Comparison of ENCODE assay signal across 19 cellular contexts in genomic region chr5:39169081-39169480, GRCh38. TPM values are rescaled to one million over a fixed set of nuclear protein-coding genes. Genes with fewer than 3 reads are reported as not detected.
DNase-seq lines count a peak whose midpoint lies in the region; ATAC-seq and TF ChIP-seq lines count a peak whose summit lies in the region.
"Had no signal": no experiment of that assay in that cellular context is flagged by ENCODE, and none has a peak within 500 bp of the region (broad histone marks: within the 10 kb centered on the region; RNA-seq: fewer than 3 reads in every experiment).

No MANE protein-coding gene starts in this region.

- peaks cover 0 to 6% (median 0%) of the 10 kb centered on the region in 8 donors for H3K9me3 Mint-ChIP-seq in CD4-positive, alpha-beta memory T cell
- H3K9me3 Mint-ChIP-seq in activated CD8-positive, alpha-beta T cell treated with anti-CD3 and anti-CD28 coated beads for 36 hours = peaks cover 26% of the 10 kb centered on the region

- ATAC-seq in activated CD8-positive, alpha-beta T cell treated with anti-CD3 and anti-CD28 coated beads for 36 hours = no peak
- ATAC-seq in HG03565 (IDR thresholded peaks at IDR 0.05; ENCODE audit: unreplicated experiment) (no peak), HG02623 (IDR thresholded peaks at IDR 0.05; ENCODE audit: unreplicated experiment) (no peak)

- POLR2A ChIA-PET in AG04449 (lab: Yijun Ruan, JAX) (no interaction called here), HEK293T (lab: Yijun Ruan, JAX) (no interaction called here)
- POLR2A ChIA-PET in CD4-positive, alpha-beta memory T cell (lab: Charles Lee; ENCODE audit: partially characterized antibody) = interaction anchor here (4.0 to 22.6 kb wide), 3 partner anchors 10 to 48 kb away, joined by 30 to 1810 read pairs (median 32); no protein-coding TSS in a partner anchor
- POLR2A ChIA-PET in activated CD8-positive, alpha-beta T cell treated with anti-CD3 and anti-CD28 coated beads for 36 hours (lab: Charles Lee) = interaction anchor here (0.6 to 15.6 kb wide), 2 partner anchors 25 to 63 kb away, joined by 3 to 202 read pairs; no protein-coding TSS in a partner anchor

- peak overlapping the region in 5 of 7 donors; percentile 84 to 97 (median 89) for H3K27ac Mint-ChIP-seq in CD4-positive, alpha-beta memory T cell
- H3K27ac Mint-ChIP-seq in activated CD8-positive, alpha-beta T cell treated with anti-CD3 and anti-CD28 coated beads for 36 hours = peak overlapping the region; percentile 91
- H3K27ac Mint-ChIP-seq: B cell had no signal

- peaks cover 72 to 73% of the 10 kb centered on the region in 2 donors for H3K36me3 Mint-ChIP-seq in CD4-positive, alpha-beta memory T cell
- peaks cover 66% of the 10 kb centered on the region for H3K36me3 Mint-ChIP-seq in activated CD8-positive, alpha-beta T cell treated with anti-CD3 and anti-CD28 coated beads for 36 hours (ENCODE audit: low read depth)

- H3K4me1 Mint-ChIP-seq in CD4-positive, alpha-beta memory T cell = peaks cover 81 to 97% (median 89%) of the 10 kb centered on the region in 4 donors
- peaks cover 91% of the 10 kb centered on the region for H3K4me1 Mint-ChIP-seq in activated CD8-positive, alpha-beta T cell treated with anti-CD3 and anti-CD28 coated beads for 36 hours (ENCODE audit: low read depth)

- H3K27me3 ChIP-seq in CD4-positive, alpha-beta memory T cell (ENCODE audit: insufficient read depth, low read length) = no peaks in the 10 kb centered on the region
- H3K27me3 ChIP-seq: ascending aorta, colonic mucosa, hepatocyte, right atrium auricular region had no signal

- CTCF ChIA-PET in AG04449 (lab: Yijun Ruan, JAX) (interaction anchor here (0.8 to 6.5 kb wide), 3 partner anchors 49 to 164 kb away, joined by 3 to 26 read pairs (median 4); partner anchors contain the start of gene FYB1), HEK293T (lab: Yijun Ruan, JAX) (no interaction called here)
- CTCF ChIA-PET in CD4-positive, alpha-beta memory T cell (lab: Charles Lee; ENCODE audit: partially characterized antibody) = interaction anchor here (1.4 to 14.9 kb wide), 5 partner anchors 10 to 47 kb away, joined by 3 to 252 read pairs (median 7); no protein-coding TSS in a partner anchor
- CTCF ChIA-PET in activated CD8-positive, alpha-beta T cell treated with anti-CD3 and anti-CD28 coated beads for 36 hours (lab: Charles Lee) = interaction anchor here (1.5 to 2.2 kb wide), 4 partner anchors 11 to 48 kb away, joined by 3 to 9 read pairs (median 6); no protein-coding TSS in a partner anchor

- no peak for TF ChIP-seq CTCF in AG04449 (IDR thresholded peaks at IDR 0.05; ENCODE audit: insufficient read depth, low read length, missing control alignments)
- TF ChIP-seq CTCF in activated CD8-positive, alpha-beta T cell treated with anti-CD3 and anti-CD28 coated beads for 36 hours (IDR thresholded peaks at IDR 0.05) = no peak

- no peaks in the 10 kb centered on the region for H3K27me3 Mint-ChIP-seq in CD4-positive, alpha-beta memory T cell
- no peaks in the 10 kb centered on the region for H3K27me3 Mint-ChIP-seq in activated CD8-positive, alpha-beta T cell treated with anti-CD3 and anti-CD28 coated beads for 36 hours
- H3K27me3 Mint-ChIP-seq: B cell had no signal

- no peak overlapping the region for H3K4me3 ChIP-seq in AG04449 (ENCODE audit: low read depth, low read length)
- H3K4me3 ChIP-seq in CD4-positive, alpha-beta memory T cell (ENCODE audit: low read length in 2 of 2) = no peak overlapping the region
- H3K4me3 ChIP-seq: ascending aorta, colonic mucosa, hepatocyte, right atrium auricular region had no signal

- peak overlapping the region in 7 of 8 donors; percentile 17 to 75 (median 68) for H3K4me3 Mint-ChIP-seq in CD4-positive, alpha-beta memory T cell
- no peak overlapping the region for H3K4me3 Mint-ChIP-seq in activated CD8-positive, alpha-beta T cell treated with anti-CD3 and anti-CD28 coated beads for 36 hours
- H3K4me3 Mint-ChIP-seq: B cell had no signal

- DNase-seq in AG04449 (ENCODE audit: low read depth, low spot score) (peak; percentile 68), fibroblast of peridontal ligament (ENCODE audit: extremely low read depth) (peak; percentile 96), NCI-H1092 treated with DMSO at 0.1 percent for 48 hours (lab: John Stamatoyannopoulos, UW) (no peak), HEK293T (ENCODE audit: extremely low spot score) (no peak)
- no peak for DNase-seq in CD4-positive, alpha-beta memory T cell
- no peak for DNase-seq in activated CD8-positive, alpha-beta T cell treated with anti-CD3 and anti-CD28 coated beads for 36 hours
- DNase-seq: activated CD4-positive, alpha-beta T cell treated with anti-CD3 and anti-CD28 coated beads for 1 hour; colonic mucosa; kidney; mesendoderm; NCI-H2029; NCI-H510A; T1000 had no signal

- peaks cover 100% of the 10 kb centered on the region for H3K4me1 ChIP-seq in CD4-positive, alpha-beta memory T cell (ENCODE audit: insufficient read depth, low read length)
- H3K4me1 ChIP-seq: ascending aorta, colonic mucosa, right atrium auricular region had no signal

- peak overlapping the region; percentile 2 for H3K27ac ChIP-seq in CD4-positive, alpha-beta memory T cell (ENCODE audit: low read depth, low read length)
- H3K27ac ChIP-seq: ascending aorta, colonic mucosa, hepatocyte, right atrium auricular region had no signal

- H3K36me3 ChIP-seq in CD4-positive, alpha-beta memory T cell (ENCODE audit: insufficient read depth, low read length) = peaks cover 5% of the 10 kb centered on the region
- H3K36me3 ChIP-seq: ascending aorta, colonic mucosa, right atrium auricular region had no signal

- no peaks in the 10 kb centered on the region for H3K9me3 ChIP-seq in CD4-positive, alpha-beta memory T cell (ENCODE audit: control insufficient read depth in 1 of 2, low read length in 2 of 2)
- H3K9me3 ChIP-seq: ascending aorta, colonic mucosa, right atrium auricular region had no signal

- intact Hi-C loops in CD4-positive, alpha-beta memory T cell (cut with micrococcal nuclease) = no loop called here
- intact Hi-C loops in activated CD8-positive, alpha-beta T cell treated with anti-CD3 and anti-CD28 coated beads for 36 hours (cut with micrococcal nuclease) = no loop called here

TF ChIP-seq in HEK293T, 16 proteins besides CTCF, POLR2A, EP300 and RAD21:
- TF ChIP-seq BHLHE40 (IDR thresholded peaks at IDR 0.05; ENCODE audit: borderline replicate concordance) = no peak
- no peak for TF ChIP-seq LEF1 (IDR thresholded peaks at IDR 0.05; ENCODE audit: borderline replicate concordance)
- TF ChIP-seq ZNF384 (IDR thresholded peaks at IDR 0.05) = no peak
- no peak for TF ChIP-seq PKNOX1 (IDR thresholded peaks at IDR 0.05)
- no peak for TF ChIP-seq NFRKB (IDR thresholded peaks at IDR 0.05)
- TF ChIP-seq L3MBTL2 (conservative IDR thresholded peaks at IDR 0.05) = no peak
- no peak for TF ChIP-seq SP1 (IDR thresholded peaks at IDR 0.05)
- TF ChIP-seq FOXK2 (IDR thresholded peaks at IDR 0.05) = no peak
- TF ChIP-seq FOXM1 (IDR thresholded peaks at IDR 0.05; ENCODE audit: borderline replicate concordance) = no peak
- TF ChIP-seq TARDBP (IDR thresholded peaks at IDR 0.05) = no peak
- no peak for TF ChIP-seq CTBP1 (IDR thresholded peaks at IDR 0.05; ENCODE audit: borderline replicate concordance)
- no peak for TF ChIP-seq ELF4 (IDR thresholded peaks at IDR 0.05)
- TF ChIP-seq FOXA1 (IDR thresholded peaks at IDR 0.05) = no peak
- TF ChIP-seq ARNT (IDR thresholded peaks at IDR 0.05) = no peak
- TF ChIP-seq HDGF (IDR thresholded peaks at IDR 0.05; ENCODE audit: borderline replicate concordance) = no peak
- TF ChIP-seq SUZ12 (IDR thresholded peaks at IDR 0.05) = no peak

RNA-seq across cellular contexts. Expression of gene FYB1, which starts 50.3 kb away (rescaled TPM):
- 100 to 1,000 TPM; 571 to 596 TPM for total RNA-seq in CD4-positive, alpha-beta memory T cell
- 100 to 1,000 TPM; 184 to 414 TPM for polyA plus RNA-seq in CD4-positive, alpha-beta memory T cell
- 10 to 100 TPM; 82.8 to 83.0 TPM for total RNA-seq in activated CD8-positive, alpha-beta T cell treated with anti-CD3 and anti-CD28 coated beads for 36 hours

Comparison
In these comparisons a context has a peak if more than half of its experiments do, and no peak if none do; other contexts are left out.
1. DNase-seq: peak in AG04449 (single experiment) and fibroblast of peridontal ligament (single experiment); none in CD4-positive, alpha-beta memory T cell (0 of 5), activated CD8-positive, alpha-beta T cell treated with anti-CD3 and anti-CD28 coated beads for 36 hours (single experiment), NCI-H1092 treated with DMSO at 0.1 percent for 48 hours (single experiment) and HEK293T (single experiment).
2. RNA of gene FYB1, which starts 50.3 kb away (total RNA-seq): 571 to 596 TPM in CD4-positive, alpha-beta memory T cell; 82.8 to 83.0 TPM in activated CD8-positive, alpha-beta T cell treated with anti-CD3 and anti-CD28 coated beads for 36 hours; every median in the first group is over 4 times any median in the second.
3. POLR2A ChIA-PET loops: an anchor here in CD4-positive, alpha-beta memory T cell (4.0 to 22.6 kb wide) and activated CD8-positive, alpha-beta T cell treated with anti-CD3 and anti-CD28 coated beads for 36 hours (0.6 to 15.6 kb wide); none called in AG04449 and HEK293T.